ENCODE assay signal across 1 cellular context in the genomic region with DNA sequence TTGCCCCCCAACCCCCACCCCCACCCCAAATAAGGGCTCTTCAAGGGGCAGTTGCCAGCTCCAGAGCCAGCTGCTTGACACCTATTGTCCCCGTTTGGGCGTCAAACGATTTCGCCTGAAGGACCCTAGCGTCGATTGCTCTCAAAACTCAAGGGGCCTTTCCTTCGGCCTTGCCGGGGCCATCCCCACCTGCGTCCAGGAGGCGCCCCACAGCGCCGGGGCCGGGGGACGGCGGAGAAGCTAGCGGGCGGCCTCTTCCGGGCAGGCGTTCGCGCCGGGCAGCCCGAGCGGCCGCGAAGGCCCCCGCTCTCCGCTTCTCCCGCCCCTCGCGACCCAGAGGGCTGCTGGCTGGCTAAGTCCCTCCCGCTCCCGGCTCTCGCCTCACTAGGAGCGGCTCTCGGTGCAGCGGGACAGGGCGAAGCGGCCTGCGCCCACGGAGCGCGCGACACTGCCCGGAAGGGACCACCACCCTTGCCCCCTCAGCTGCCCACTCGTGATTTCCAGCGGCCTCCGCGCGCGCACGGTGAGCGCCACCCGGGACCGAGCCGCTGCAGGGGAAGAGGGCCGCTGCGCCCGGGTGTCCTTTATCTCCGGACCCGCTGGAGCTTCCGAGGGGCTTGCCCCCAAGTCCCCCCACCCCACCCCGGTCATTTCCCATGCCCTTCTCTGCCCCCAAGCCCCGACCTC.
TF ChIP-seq lines count a peak whose summit lies in the region.

A gene with protein sequence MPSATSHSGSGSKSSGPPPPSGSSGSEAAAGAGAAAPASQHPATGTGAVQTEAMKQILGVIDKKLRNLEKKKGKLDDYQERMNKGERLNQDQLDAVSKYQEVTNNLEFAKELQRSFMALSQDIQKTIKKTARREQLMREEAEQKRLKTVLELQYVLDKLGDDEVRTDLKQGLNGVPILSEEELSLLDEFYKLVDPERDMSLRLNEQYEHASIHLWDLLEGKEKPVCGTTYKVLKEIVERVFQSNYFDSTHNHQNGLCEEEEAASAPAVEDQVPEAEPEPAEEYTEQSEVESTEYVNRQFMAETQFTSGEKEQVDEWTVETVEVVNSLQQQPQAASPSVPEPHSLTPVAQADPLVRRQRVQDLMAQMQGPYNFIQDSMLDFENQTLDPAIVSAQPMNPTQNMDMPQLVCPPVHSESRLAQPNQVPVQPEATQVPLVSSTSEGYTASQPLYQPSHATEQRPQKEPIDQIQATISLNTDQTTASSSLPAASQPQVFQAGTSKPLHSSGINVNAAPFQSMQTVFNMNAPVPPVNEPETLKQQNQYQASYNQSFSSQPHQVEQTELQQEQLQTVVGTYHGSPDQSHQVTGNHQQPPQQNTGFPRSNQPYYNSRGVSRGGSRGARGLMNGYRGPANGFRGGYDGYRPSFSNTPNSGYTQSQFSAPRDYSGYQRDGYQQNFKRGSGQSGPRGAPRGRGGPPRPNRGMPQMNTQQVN (plus strand): TSS at position 383 of the 687 bp plus-strand sequence. CDS start 690 bp downstream, outside the sequence.

TF ChIP-seq in HepG2, 621 proteins besides CTCF, POLR2A, EP300 and RAD21 (continued from another document and continues in another):
- peak; percentile 66; the same call in 1 of the 2 replicates for TF ChIP-seq TBX2 (CRISPR knock-in tag; IDR thresholded peaks at IDR 0.05; ENCODE audit: borderline replicate concordance)
- no peak for TF ChIP-seq GATAD2A (CRISPR knock-in tag; IDR thresholded peaks at IDR 0.05)
- TF ChIP-seq, protein P1, sequence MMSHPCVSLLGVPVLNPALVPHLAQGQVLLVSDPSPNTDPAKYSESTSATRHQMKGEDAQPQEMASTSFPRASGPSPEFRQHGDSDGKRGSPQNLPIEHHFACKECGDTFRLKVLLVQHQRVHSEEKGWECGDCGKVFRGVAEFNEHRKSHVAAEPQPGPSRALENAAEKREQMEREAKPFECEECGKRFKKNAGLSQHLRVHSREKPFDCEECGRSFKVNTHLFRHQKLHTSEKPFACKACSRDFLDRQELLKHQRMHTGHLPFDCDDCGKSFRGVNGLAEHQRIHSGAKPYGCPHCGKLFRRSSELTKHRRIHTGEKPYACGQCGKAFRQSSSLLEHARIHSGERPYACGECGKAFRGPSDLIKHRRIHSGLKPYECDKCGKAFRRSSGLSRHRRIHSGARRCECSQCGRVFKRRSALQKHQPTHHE (CRISPR knock-in tag; IDR thresholded peaks at IDR 0.05; ENCODE audit: borderline replicate concordance): peak; percentile 57; the same call in 1 of the 2 replicates
- TF ChIP-seq, protein P2, sequence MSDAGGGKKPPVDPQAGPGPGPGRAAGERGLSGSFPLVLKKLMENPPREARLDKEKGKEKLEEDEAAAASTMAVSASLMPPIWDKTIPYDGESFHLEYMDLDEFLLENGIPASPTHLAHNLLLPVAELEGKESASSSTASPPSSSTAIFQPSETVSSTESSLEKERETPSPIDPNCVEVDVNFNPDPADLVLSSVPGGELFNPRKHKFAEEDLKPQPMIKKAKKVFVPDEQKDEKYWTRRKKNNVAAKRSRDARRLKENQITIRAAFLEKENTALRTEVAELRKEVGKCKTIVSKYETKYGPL (CRISPR knock-in tag; IDR thresholded peaks at IDR 0.05): 0 out of 2 replicates have a peak, but pooled peaks have one; percentile 27
- no peak for TF ChIP-seq ARNT (IDR thresholded peaks at IDR 0.05)
- no peak for TF ChIP-seq FOXJ3 (CRISPR knock-in tag; IDR thresholded peaks at IDR 0.05; ENCODE audit: borderline replicate concordance)
- TF ChIP-seq, protein P3, sequence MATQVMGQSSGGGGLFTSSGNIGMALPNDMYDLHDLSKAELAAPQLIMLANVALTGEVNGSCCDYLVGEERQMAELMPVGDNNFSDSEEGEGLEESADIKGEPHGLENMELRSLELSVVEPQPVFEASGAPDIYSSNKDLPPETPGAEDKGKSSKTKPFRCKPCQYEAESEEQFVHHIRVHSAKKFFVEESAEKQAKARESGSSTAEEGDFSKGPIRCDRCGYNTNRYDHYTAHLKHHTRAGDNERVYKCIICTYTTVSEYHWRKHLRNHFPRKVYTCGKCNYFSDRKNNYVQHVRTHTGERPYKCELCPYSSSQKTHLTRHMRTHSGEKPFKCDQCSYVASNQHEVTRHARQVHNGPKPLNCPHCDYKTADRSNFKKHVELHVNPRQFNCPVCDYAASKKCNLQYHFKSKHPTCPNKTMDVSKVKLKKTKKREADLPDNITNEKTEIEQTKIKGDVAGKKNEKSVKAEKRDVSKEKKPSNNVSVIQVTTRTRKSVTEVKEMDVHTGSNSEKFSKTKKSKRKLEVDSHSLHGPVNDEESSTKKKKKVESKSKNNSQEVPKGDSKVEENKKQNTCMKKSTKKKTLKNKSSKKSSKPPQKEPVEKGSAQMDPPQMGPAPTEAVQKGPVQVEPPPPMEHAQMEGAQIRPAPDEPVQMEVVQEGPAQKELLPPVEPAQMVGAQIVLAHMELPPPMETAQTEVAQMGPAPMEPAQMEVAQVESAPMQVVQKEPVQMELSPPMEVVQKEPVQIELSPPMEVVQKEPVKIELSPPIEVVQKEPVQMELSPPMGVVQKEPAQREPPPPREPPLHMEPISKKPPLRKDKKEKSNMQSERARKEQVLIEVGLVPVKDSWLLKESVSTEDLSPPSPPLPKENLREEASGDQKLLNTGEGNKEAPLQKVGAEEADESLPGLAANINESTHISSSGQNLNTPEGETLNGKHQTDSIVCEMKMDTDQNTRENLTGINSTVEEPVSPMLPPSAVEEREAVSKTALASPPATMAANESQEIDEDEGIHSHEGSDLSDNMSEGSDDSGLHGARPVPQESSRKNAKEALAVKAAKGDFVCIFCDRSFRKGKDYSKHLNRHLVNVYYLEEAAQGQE (IDR thresholded peaks at IDR 0.05; ENCODE audit: borderline replicate concordance in 1 of 2, low read depth in 1 of 2, low read length in 2 of 2): peak in 1 of 2 experiments; percentile 33; a peak in 1 of 4 replicates
- no peak for TF ChIP-seq ZSCAN20 (CRISPR knock-in tag; IDR thresholded peaks at IDR 0.05; ENCODE audit: borderline replicate concordance)
- TF ChIP-seq RFX5 (IDR thresholded peaks at IDR 0.05; ENCODE audit: low read depth, low read length): no peak
- TF ChIP-seq SKI (IDR thresholded peaks at IDR 0.05; ENCODE audit: partially characterized antibody): peak; percentile 19
- no peak for TF ChIP-seq ZSCAN22 (CRISPR knock-in tag; IDR thresholded peaks at IDR 0.05)
- TF ChIP-seq ZNF232 (CRISPR knock-in tag; IDR thresholded peaks at IDR 0.05; ENCODE audit: borderline replicate concordance): 0 out of 2 replicates have a peak, but pooled peaks have one; percentile 30
- TF ChIP-seq NFATC3 (CRISPR knock-in tag; IDR thresholded peaks at IDR 0.05): no peak
- no peak for TF ChIP-seq PLRG1 (conservative IDR thresholded peaks at IDR 0.05)
- TF ChIP-seq YEATS4 (CRISPR knock-in tag; IDR thresholded peaks at IDR 0.05; ENCODE audit: borderline replicate concordance): peak; percentile 92
- TF ChIP-seq ZNF558 (CRISPR knock-in tag; IDR thresholded peaks at IDR 0.05; ENCODE audit: borderline replicate concordance): 0 out of 2 replicates have a peak, but pooled peaks have one; percentile 0
- TF ChIP-seq, protein P4, sequence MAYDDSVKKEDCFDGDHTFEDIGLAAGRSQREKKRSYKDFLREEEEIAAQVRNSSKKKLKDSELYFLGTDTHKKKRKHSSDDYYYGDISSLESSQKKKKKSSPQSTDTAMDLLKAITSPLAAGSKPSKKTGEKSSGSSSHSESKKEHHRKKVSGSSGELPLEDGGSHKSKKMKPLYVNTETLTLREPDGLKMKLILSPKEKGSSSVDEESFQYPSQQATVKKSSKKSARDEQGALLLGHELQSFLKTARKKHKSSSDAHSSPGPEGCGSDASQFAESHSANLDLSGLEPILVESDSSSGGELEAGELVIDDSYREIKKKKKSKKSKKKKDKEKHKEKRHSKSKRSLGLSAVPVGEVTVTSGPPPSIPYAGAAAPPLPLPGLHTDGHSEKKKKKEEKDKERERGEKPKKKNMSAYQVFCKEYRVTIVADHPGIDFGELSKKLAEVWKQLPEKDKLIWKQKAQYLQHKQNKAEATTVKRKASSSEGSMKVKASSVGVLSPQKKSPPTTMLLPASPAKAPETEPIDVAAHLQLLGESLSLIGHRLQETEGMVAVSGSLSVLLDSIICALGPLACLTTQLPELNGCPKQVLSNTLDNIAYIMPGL (CRISPR knock-in tag; IDR thresholded peaks at IDR 0.05; ENCODE audit: borderline replicate concordance in 1 of 2, low read depth in 1 of 2): no peak; a peak in 1 of 4 replicates
- TF ChIP-seq, protein P5, sequence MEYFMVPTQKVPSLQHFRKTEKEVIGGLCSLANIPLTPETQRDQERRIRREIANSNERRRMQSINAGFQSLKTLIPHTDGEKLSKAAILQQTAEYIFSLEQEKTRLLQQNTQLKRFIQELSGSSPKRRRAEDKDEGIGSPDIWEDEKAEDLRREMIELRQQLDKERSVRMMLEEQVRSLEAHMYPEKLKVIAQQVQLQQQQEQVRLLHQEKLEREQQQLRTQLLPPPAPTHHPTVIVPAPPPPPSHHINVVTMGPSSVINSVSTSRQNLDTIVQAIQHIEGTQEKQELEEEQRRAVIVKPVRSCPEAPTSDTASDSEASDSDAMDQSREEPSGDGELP (IDR thresholded peaks at IDR 0.05; ENCODE audit: borderline replicate concordance, low read depth): peak; percentile 84
- no peak for TF ChIP-seq HOXA7 (CRISPR knock-in tag; IDR thresholded peaks at IDR 0.05)
- no peak for TF ChIP-seq GZF1 (CRISPR knock-in tag; IDR thresholded peaks at IDR 0.05)
- peak; percentile 73 for TF ChIP-seq ZNF563 (CRISPR knock-in tag; IDR thresholded peaks at IDR 0.05)
- no peak for TF ChIP-seq NFE2 (CRISPR knock-in tag; IDR thresholded peaks at IDR 0.05)
- 0 out of 2 replicates have a peak, but pooled peaks have one; percentile 42 for TF ChIP-seq ZNF841 (CRISPR knock-in tag; IDR thresholded peaks at IDR 0.05; ENCODE audit: borderline replicate concordance)
- no peak for TF ChIP-seq ZSCAN29 (CRISPR knock-in tag; conservative IDR thresholded peaks at IDR 0.05)
- TF ChIP-seq, protein P6, sequence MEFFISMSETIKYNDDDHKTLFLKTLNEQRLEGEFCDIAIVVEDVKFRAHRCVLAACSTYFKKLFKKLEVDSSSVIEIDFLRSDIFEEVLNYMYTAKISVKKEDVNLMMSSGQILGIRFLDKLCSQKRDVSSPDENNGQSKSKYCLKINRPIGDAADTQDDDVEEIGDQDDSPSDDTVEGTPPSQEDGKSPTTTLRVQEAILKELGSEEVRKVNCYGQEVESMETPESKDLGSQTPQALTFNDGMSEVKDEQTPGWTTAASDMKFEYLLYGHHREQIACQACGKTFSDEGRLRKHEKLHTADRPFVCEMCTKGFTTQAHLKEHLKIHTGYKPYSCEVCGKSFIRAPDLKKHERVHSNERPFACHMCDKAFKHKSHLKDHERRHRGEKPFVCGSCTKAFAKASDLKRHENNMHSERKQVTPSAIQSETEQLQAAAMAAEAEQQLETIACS (CRISPR knock-in tag; IDR thresholded peaks at IDR 0.05): peak; percentile 73
- TF ChIP-seq ZNF552 (CRISPR knock-in tag; IDR thresholded peaks at IDR 0.05; ENCODE audit: borderline replicate concordance): no peak
- TF ChIP-seq AGO1 (IDR thresholded peaks at IDR 0.05; ENCODE audit: low read depth, low read length, poor library complexity, severe bottlenecking): no peak
- TF ChIP-seq, protein P7, sequence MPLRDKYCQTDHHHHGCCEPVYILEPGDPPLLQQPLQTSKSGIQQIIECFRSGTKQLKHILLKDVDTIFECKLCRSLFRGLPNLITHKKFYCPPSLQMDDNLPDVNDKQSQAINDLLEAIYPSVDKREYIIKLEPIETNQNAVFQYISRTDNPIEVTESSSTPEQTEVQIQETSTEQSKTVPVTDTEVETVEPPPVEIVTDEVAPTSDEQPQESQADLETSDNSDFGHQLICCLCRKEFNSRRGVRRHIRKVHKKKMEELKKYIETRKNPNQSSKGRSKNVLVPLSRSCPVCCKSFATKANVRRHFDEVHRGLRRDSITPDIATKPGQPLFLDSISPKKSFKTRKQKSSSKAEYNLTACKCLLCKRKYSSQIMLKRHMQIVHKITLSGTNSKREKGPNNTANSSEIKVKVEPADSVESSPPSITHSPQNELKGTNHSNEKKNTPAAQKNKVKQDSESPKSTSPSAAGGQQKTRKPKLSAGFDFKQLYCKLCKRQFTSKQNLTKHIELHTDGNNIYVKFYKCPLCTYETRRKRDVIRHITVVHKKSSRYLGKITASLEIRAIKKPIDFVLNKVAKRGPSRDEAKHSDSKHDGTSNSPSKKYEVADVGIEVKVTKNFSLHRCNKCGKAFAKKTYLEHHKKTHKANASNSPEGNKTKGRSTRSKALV (CRISPR knock-in tag; IDR thresholded peaks at IDR 0.05): 0 out of 2 replicates have a peak, but pooled peaks have one; percentile 42
- no peak for TF ChIP-seq ZNF180 (CRISPR knock-in tag; IDR thresholded peaks at IDR 0.05; ENCODE audit: borderline replicate concordance, low read depth)
- TF ChIP-seq, protein P8, sequence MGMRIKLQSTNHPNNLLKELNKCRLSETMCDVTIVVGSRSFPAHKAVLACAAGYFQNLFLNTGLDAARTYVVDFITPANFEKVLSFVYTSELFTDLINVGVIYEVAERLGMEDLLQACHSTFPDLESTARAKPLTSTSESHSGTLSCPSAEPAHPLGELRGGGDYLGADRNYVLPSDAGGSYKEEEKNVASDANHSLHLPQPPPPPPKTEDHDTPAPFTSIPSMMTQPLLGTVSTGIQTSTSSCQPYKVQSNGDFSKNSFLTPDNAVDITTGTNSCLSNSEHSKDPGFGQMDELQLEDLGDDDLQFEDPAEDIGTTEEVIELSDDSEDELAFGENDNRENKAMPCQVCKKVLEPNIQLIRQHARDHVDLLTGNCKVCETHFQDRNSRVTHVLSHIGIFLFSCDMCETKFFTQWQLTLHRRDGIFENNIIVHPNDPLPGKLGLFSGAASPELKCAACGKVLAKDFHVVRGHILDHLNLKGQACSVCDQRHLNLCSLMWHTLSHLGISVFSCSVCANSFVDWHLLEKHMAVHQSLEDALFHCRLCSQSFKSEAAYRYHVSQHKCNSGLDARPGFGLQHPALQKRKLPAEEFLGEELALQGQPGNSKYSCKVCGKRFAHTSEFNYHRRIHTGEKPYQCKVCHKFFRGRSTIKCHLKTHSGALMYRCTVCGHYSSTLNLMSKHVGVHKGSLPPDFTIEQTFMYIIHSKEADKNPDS (CRISPR knock-in tag; IDR thresholded peaks at IDR 0.05): no peak
